8 cellular contexts compared by ENCODE assay signal in genomic region chr7:5525271-5526189, GRCh38. TPM values are rescaled to one million over a fixed set of nuclear protein-coding genes. Genes with fewer than 3 reads are reported as not detected.
DNase-seq lines count a peak whose midpoint lies in the region; ATAC-seq and TF ChIP-seq lines count a peak whose summit lies in the region.

No MANE protein-coding gene starts in this region.

- H3K9me3 ChIP-seq in endodermal cell (ENCODE audit: control insufficient read depth, low read length) = no peaks in the 10 kb centered on the region
- H3K9me3 ChIP-seq in trophoblast cell (ENCODE audit: insufficient read depth, low read depth, low read length) = peaks cover 14% of the 10 kb centered on the region

- no peak for ATAC-seq in HG03097 (IDR thresholded peaks at IDR 0.05; ENCODE audit: low FRiP score, unreplicated experiment)

- H3K9ac ChIP-seq in endodermal cell (ENCODE audit: extremely low read depth, low read length, poor library complexity, severe bottlenecking) (peak overlapping the region; percentile 97), trophoblast cell (ENCODE audit: low read length) (no peak overlapping the region)

- no peak overlapping the region for H3K4ac ChIP-seq in trophoblast cell (ENCODE audit: low read depth, low read length)

- TF ChIP-seq CTCF in AG09319 (IDR thresholded peaks at IDR 0.05; ENCODE audit: low read depth, low read length) (no peak), endodermal cell (conservative IDR thresholded peaks at IDR 0.05) (no peak)

- H3K79me2 ChIP-seq in trophoblast cell (ENCODE audit: control insufficient read depth, insufficient read depth, low read length, poor library complexity) = peaks cover 20% of the 10 kb centered on the region

- H2BK120ac ChIP-seq in trophoblast cell (ENCODE audit: insufficient read depth, low read length, poor library complexity) = no peak overlapping the region

- no peaks in the 10 kb centered on the region for H3K9me3 Mint-ChIP-seq in T-helper 1 cell treated with Interleukin-12 subunit alpha and Interleukin-12 subunit beta and Interleukin-4 antibody, amounts not matched to agents 30 μg/mL and 1 μg/mL, for 36 hours
- H3K9me3 Mint-ChIP-seq in endodermal cell = no peaks in the 10 kb centered on the region

- H3K4me2 ChIP-seq in trophoblast cell (ENCODE audit: low read length) = no peak overlapping the region

- H3K36me3 ChIP-seq in endodermal cell (ENCODE audit: control insufficient read depth, insufficient read depth, low read length) = peaks cover 58% of the 10 kb centered on the region
- peaks cover 40 to 48% of the 10 kb centered on the region in 2 experiments for H3K36me3 ChIP-seq in trophoblast cell (ENCODE audit: control insufficient read depth in 1 of 2, insufficient read depth in 2 of 2, low read length in 2 of 2)

- peaks cover 3% of the 10 kb centered on the region for H3K27me3 Mint-ChIP-seq in T-helper 1 cell treated with Interleukin-12 subunit alpha and Interleukin-12 subunit beta and Interleukin-4 antibody, amounts not matched to agents 30 μg/mL and 1 μg/mL, for 36 hours (ENCODE audit: low read depth)
- no peaks in the 10 kb centered on the region for H3K27me3 Mint-ChIP-seq in endodermal cell (ENCODE audit: insufficient read depth)

- H3K14ac ChIP-seq in trophoblast cell (ENCODE audit: low read length) = no peak overlapping the region

- no peak overlapping the region for H3K18ac ChIP-seq in trophoblast cell (ENCODE audit: low read length)

- no peaks in the 10 kb centered on the region for H3K27me3 ChIP-seq in endodermal cell (ENCODE audit: control insufficient read depth, insufficient read depth, low read length, poor library complexity, severe bottlenecking)
- no peaks in the 10 kb centered on the region for H3K27me3 ChIP-seq in trophoblast cell (ENCODE audit: insufficient read depth, low read length)

- H4K12ac ChIP-seq in trophoblast cell (ENCODE audit: low read depth, low read length) = no peak overlapping the region

- peaks cover 22% of the 10 kb centered on the region for H3K79me1 ChIP-seq in trophoblast cell (ENCODE audit: low read length)

- peak overlapping the region; percentile 100 for H3K4me3 Mint-ChIP-seq in T-helper 1 cell treated with Interleukin-12 subunit alpha and Interleukin-12 subunit beta and Interleukin-4 antibody, amounts not matched to agents 30 μg/mL and 1 μg/mL, for 36 hours
- H3K4me3 Mint-ChIP-seq in endodermal cell = peak overlapping the region; percentile 94

- H4K8ac ChIP-seq in trophoblast cell (ENCODE audit: low read depth, low read length) = no peak overlapping the region

- peak overlapping the region; percentile 99 for H3K27ac Mint-ChIP-seq in T-helper 1 cell treated with Interleukin-12 subunit alpha and Interleukin-12 subunit beta and Interleukin-4 antibody, amounts not matched to agents 30 μg/mL and 1 μg/mL, for 36 hours
- peak overlapping the region; percentile 83 for H3K27ac Mint-ChIP-seq in endodermal cell

- no peak overlapping the region for H2BK12ac ChIP-seq in trophoblast cell (ENCODE audit: low read length)

- 85 to 92% methylated on average over 7 to 11 of the region's 11 CpGs for WGBS in endodermal cell (ENCODE audit: insufficient coverage in 1 of 2, insufficient read length in 1 of 2), 2 experiments
- no CpG with 5 or more reads among the region's 11 CpGs for WGBS in trophoblast cell (ENCODE audit: extremely low coverage, insufficient coverage, insufficient read length)

- H3K4me1 ChIP-seq in endodermal cell (ENCODE audit: control insufficient read depth, insufficient read depth, low read length) (no peaks in the 10 kb centered on the region), trophoblast cell (ENCODE audit: control insufficient read depth in 1 of 2, insufficient read depth in 2 of 2, low read length in 2 of 2) (peaks cover 6 to 7% of the 10 kb centered on the region in 2 experiments)

- peaks cover 36% of the 10 kb centered on the region for H3K4me1 Mint-ChIP-seq in T-helper 1 cell treated with Interleukin-12 subunit alpha and Interleukin-12 subunit beta and Interleukin-4 antibody, amounts not matched to agents 30 μg/mL and 1 μg/mL, for 36 hours (ENCODE audit: low read depth)
- peaks cover 14% of the 10 kb centered on the region for H3K4me1 Mint-ChIP-seq in endodermal cell

- no peak overlapping the region for H3K23ac ChIP-seq in trophoblast cell (ENCODE audit: low read length)

- peaks cover 52% of the 10 kb centered on the region for H3K36me3 Mint-ChIP-seq in T-helper 1 cell treated with Interleukin-12 subunit alpha and Interleukin-12 subunit beta and Interleukin-4 antibody, amounts not matched to agents 30 μg/mL and 1 μg/mL, for 36 hours (ENCODE audit: low read depth)
- peaks cover 56% of the 10 kb centered on the region for H3K36me3 Mint-ChIP-seq in endodermal cell (ENCODE audit: low read depth)

- H3K27ac ChIP-seq in endodermal cell (ENCODE audit: low read depth, low read length) (peak overlapping the region; percentile 25), trophoblast cell (ENCODE audit: low read depth, low read length) (peak overlapping the region; percentile 71)

- DNase-seq in AG09319 (ENCODE audit: extremely low read depth, low read depth) = peak; percentile 72
- peak; percentile 92 for DNase-seq in H4 (ENCODE audit: low spot score)
- DNase-seq in endodermal cell = peak; percentile 82
- peak; percentile 46 to 71 for DNase-seq in trophoblast cell
- no peak for DNase-seq in activated CD4-positive, CD25-positive, alpha-beta regulatory T cell (lab: John Stamatoyannopoulos, UW)
- DNase-seq in NCI-H128 (lab: John Stamatoyannopoulos, UW; ENCODE audit: unreplicated experiment) = no peak

- H4K91ac ChIP-seq in trophoblast cell (ENCODE audit: low read depth, low read length) = no peak overlapping the region

- H3K4me3 ChIP-seq in endodermal cell (ENCODE audit: low read length) = no peak overlapping the region
- no peak overlapping the region for H3K4me3 ChIP-seq in trophoblast cell (ENCODE audit: low read depth, low read length)

- H2AFZ ChIP-seq in trophoblast cell (ENCODE audit: insufficient read depth, low read length, poor library complexity) = no peak overlapping the region

- no peak overlapping the region for H2AK5ac ChIP-seq in trophoblast cell (ENCODE audit: low read length)

- H2BK5ac ChIP-seq in trophoblast cell (ENCODE audit: low read depth, low read length, poor library complexity) = peak overlapping the region; percentile 20

RNA-seq across cellular contexts. Expression of gene ACTB, which starts 4.9 kb away (rescaled TPM):
- 4,047 and 4,905 TPM in 2 replicates for total RNA-seq in H4 (2014; rRNA removed; shearing (Covaris generic))
- 1,000 to 10,000 TPM; 4,550 to 5,347 TPM for total RNA-seq in endodermal cell
- polyA plus RNA-seq in endodermal cell (2013, experiment 1 of 2) = 3,804 TPM
- 3,713 TPM for polyA plus RNA-seq in endodermal cell (2013, experiment 2 of 2)
- 11,522 and 11,821 TPM in 2 replicates for polyA plus RNA-seq in trophoblast cell (2013)

RNA-seq across cellular contexts. Expression of gene FBXL18, which starts 11.9 kb away (rescaled TPM):
- total RNA-seq in H4 (2014; rRNA removed; shearing (Covaris generic)) = 7.3 and 8.9 TPM in 2 replicates
- total RNA-seq in endodermal cell = 10 to 100 TPM; 13.4 to 15.5 TPM
- polyA plus RNA-seq in endodermal cell (2013, experiment 1 of 2) = 7.1 TPM
- 5.4 TPM for polyA plus RNA-seq in endodermal cell (2013, experiment 2 of 2)
- polyA plus RNA-seq in trophoblast cell (2013) = 10.7 and 11.6 TPM in 2 replicates

Comparison
In these comparisons a context has a peak if more than half of its experiments do, and no peak if none do; other contexts are left out.
1. DNase-seq: peak in AG09319 (single experiment), H4 (single experiment), endodermal cell (single experiment) and trophoblast cell (2 of 2); none in activated CD4-positive, CD25-positive, alpha-beta regulatory T cell (0 of 4) and NCI-H128 (single experiment).